In the genomic region with DNA sequence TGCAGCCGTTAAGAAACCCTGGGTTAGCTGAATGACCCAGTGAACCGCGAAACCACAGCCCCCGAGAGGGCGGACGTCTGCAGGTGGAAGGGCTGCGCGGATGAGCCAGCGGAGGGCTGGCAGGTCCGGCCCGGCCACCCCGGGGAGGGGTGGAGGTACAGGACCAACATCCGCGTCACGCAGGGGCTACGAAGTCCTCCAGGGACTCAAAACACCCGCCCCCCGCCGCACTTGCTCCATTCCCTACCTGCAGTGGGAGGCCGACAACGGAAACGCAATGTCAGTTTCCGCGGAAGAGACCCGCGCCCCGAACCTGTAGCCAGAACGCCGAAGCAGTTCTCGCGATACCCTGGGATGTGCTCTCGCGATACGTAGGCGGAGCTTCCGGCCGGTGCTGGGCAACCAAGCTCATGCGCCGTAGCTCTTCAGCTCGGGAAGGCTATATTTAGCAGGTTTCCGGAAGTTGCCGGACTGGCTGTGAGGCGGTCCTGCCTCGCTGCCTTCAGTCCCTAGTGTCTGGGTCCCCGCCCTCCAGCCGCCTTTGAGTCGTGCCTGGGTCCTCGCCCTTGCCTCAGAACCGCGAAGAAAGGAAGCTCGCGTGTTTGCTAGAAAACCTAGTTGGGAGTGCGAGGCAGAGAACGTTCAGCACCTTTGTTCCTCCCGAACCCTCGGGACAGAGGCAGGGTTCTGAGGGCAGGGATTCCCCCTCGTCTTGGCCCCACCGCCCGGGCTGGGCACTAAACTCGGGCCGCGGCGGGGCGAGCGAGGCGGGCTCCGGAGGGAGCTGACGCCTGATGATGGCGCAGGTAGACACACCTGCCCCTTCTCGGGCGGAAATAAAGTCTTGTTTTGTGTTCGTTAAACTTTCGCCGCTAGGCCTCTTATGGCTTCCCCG, we compare ENCODE assay signal across 8 cellular contexts. TPM values are rescaled to one million over a fixed set of nuclear protein-coding genes. Genes with fewer than 3 reads are reported as not detected.
DNase-seq lines count a peak whose midpoint lies in the region; ATAC-seq and TF ChIP-seq lines count a peak whose summit lies in the region.

A gene with protein sequence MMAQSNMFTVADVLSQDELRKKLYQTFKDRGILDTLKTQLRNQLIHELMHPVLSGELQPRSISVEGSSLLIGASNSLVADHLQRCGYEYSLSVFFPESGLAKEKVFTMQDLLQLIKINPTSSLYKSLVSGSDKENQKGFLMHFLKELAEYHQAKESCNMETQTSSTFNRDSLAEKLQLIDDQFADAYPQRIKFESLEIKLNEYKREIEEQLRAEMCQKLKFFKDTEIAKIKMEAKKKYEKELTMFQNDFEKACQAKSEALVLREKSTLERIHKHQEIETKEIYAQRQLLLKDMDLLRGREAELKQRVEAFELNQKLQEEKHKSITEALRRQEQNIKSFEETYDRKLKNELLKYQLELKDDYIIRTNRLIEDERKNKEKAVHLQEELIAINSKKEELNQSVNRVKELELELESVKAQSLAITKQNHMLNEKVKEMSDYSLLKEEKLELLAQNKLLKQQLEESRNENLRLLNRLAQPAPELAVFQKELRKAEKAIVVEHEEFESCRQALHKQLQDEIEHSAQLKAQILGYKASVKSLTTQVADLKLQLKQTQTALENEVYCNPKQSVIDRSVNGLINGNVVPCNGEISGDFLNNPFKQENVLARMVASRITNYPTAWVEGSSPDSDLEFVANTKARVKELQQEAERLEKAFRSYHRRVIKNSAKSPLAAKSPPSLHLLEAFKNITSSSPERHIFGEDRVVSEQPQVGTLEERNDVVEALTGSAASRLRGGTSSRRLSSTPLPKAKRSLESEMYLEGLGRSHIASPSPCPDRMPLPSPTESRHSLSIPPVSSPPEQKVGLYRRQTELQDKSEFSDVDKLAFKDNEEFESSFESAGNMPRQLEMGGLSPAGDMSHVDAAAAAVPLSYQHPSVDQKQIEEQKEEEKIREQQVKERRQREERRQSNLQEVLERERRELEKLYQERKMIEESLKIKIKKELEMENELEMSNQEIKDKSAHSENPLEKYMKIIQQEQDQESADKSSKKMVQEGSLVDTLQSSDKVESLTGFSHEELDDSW (plus strand): TSS at position 471 of the 895 bp plus-strand sequence. CDS start 324 bp downstream, at position 795.
TRAPPC2 (minus strand) TSS at position 343 of the 895 bp plus-strand sequence. CDS start 14,657 bp downstream, outside the sequence.

- H3K4me3 Mint-ChIP-seq in natural killer cell treated with Interleukin-12 subunit alpha and Interleukin-12 subunit beta and Interleukin-15 and Interleukin-18, amount 100 ng/mL, for 72 hours = peak within 1 kb of the TSS; percentile 99

- peaks cover 36 to 41% of the 10 kb centered on the region in 2 donors for H3K4me1 Mint-ChIP-seq in natural killer cell treated with Interleukin-12 subunit alpha and Interleukin-12 subunit beta and Interleukin-15 and Interleukin-18, amount 100 ng/mL, for 72 hours (ENCODE audit: low read depth in 2 of 2)

- no peaks in the 10 kb centered on the region for H3K27me3 ChIP-seq in H7 (ENCODE audit: control insufficient read depth, insufficient read depth, low read length)

- peak within 1 kb of the TSS; percentile 72 for H3K4me3 ChIP-seq in H7 (ENCODE audit: insufficient read depth, low read depth, low read length)
- H3K4me3 ChIP-seq in fibroblast of pulmonary artery (replicated peaks; ENCODE audit: low read depth, low read length) = peak within 1 kb of the TSS; percentile 82

- H3K9me3 Mint-ChIP-seq in natural killer cell treated with Interleukin-12 subunit alpha and Interleukin-12 subunit beta and Interleukin-15 and Interleukin-18, amount 100 ng/mL, for 72 hours = no peaks in the 10 kb centered on the region

- no peak for TF ChIP-seq CTCF in fibroblast of pulmonary artery (IDR thresholded peaks at IDR 0.05; ENCODE audit: low read length, missing control alignments)

- H3K36me3 ChIP-seq in H7 (replicated peaks; ENCODE audit: control insufficient read depth, insufficient read depth, low read length) = no peaks in the 10 kb centered on the region; the same call in none of the 2 replicates

- peaks cover 29% of the 10 kb centered on the region for H3K36me3 Mint-ChIP-seq in natural killer cell treated with Interleukin-12 subunit alpha and Interleukin-12 subunit beta and Interleukin-15 and Interleukin-18, amount 100 ng/mL, for 72 hours

- ATAC-seq in natural killer cell treated with Interleukin-12 subunit alpha and Interleukin-12 subunit beta and Interleukin-15 and Interleukin-18, amount 100 ng/mL, for 72 hours = peak; percentile 99
- peak; percentile 98 for ATAC-seq in stimulated activated naive CD8-positive, alpha-beta T cell treated with anti-CD3 and anti-CD28 coated beads, Interleukin-15, Interleukin-2, amounts not matched to agents 100 U/mL and 50 U/mL, for 24 hours

- peak; percentile 93 for DNase-seq in ELR (ENCODE audit: low read depth)
- peak; percentile 88 for DNase-seq in H7
- peak; percentile 96 for DNase-seq in M059J (ENCODE audit: low read depth)
- DNase-seq in SHP77 (lab: John Stamatoyannopoulos, UW) = peak; percentile 79 to 82
- DNase-seq in activated effector memory CD4-positive, alpha-beta T cell treated with Interleukin-2 at 50 U/mL for 16 hours = peak; percentile 84
- DNase-seq in fibroblast of pulmonary artery (ENCODE audit: low read depth) = peak; percentile 95
- DNase-seq in natural killer cell treated with Interleukin-12 subunit alpha and Interleukin-12 subunit beta and Interleukin-15 and Interleukin-18, amount 100 ng/mL, for 72 hours (ENCODE audit: low spot score) = peak; percentile 96
- DNase-seq in stimulated activated naive CD8-positive, alpha-beta T cell treated with anti-CD3 and anti-CD28 coated beads, Interleukin-15, Interleukin-2, amounts not matched to agents 100 U/mL and 50 U/mL, for 24 hours = peak; percentile 85

- H3K27me3 Mint-ChIP-seq in natural killer cell treated with Interleukin-12 subunit alpha and Interleukin-12 subunit beta and Interleukin-15 and Interleukin-18, amount 100 ng/mL, for 72 hours = no peaks in the 10 kb centered on the region

- peak within 1 kb of the TSS; percentile 86 to 96 for H3K27ac Mint-ChIP-seq in natural killer cell treated with Interleukin-12 subunit alpha and Interleukin-12 subunit beta and Interleukin-15 and Interleukin-18, amount 100 ng/mL, for 72 hours

RNA-seq across cellular contexts. Expression of the first gene that starts in this region (rescaled TPM):
- 13.9 and 22.9 TPM in 2 replicates for total RNA-seq in H7 (2014; rRNA removed; shearing (Covaris generic))
- total RNA-seq in M059J (2014; rRNA removed; shearing (Covaris generic)) = 7.2 and 12.9 TPM in 2 replicates
- total RNA-seq in natural killer cell treated with Interleukin-12 subunit alpha and Interleukin-12 subunit beta and Interleukin-15 and Interleukin-18, amount 100 ng/mL, for 72 hours = 10 to 100 TPM; 39.1 to 46.1 TPM

RNA-seq across cellular contexts. Expression of gene TRAPPC2, which starts in this region (rescaled TPM):
- 22.2 and 23.0 TPM in 2 replicates for total RNA-seq in H7 (2014; rRNA removed; shearing (Covaris generic))
- 21.9 and 22.0 TPM in 2 replicates for total RNA-seq in M059J (2014; rRNA removed; shearing (Covaris generic))
- 10 to 100 TPM; 27.5 to 32.0 TPM for total RNA-seq in natural killer cell treated with Interleukin-12 subunit alpha and Interleukin-12 subunit beta and Interleukin-15 and Interleukin-18, amount 100 ng/mL, for 72 hours

Comparison
In these comparisons a context has a peak if more than half of its experiments do, and no peak if none do; other contexts are left out.
1. Peak in every context shown above with its lines: DNase-seq, ATAC-seq and H3K4me3 ChIP-seq.